In the genomic region with DNA sequence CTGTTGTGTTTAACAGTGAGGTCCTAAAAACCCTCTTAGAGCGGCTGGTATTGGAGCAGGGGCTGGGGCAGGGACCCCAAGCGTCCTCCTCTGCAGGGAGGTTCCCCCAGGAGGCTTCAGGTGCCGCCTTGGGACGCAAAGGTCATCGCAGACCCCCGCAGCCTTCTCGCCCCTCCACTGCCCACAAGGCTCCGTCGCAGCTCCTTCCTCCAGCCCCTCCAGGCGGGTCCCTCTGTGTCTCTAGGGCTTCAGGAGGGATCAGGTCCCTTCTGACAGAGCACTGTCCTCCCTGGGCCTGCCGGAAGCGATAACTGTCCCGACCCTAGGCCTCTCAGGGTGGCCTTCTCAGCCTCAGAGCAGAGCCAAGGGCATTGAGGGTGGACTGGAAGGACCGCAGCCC, we compare ENCODE assay signal across 1 cellular context.
TF ChIP-seq lines count a peak whose summit lies in the region.

No MANE protein-coding gene starts in this region.

TF ChIP-seq in GM23338, 12 proteins besides CTCF, POLR2A, EP300 and RAD21 (continued from another document):
- TF ChIP-seq, protein P1, sequence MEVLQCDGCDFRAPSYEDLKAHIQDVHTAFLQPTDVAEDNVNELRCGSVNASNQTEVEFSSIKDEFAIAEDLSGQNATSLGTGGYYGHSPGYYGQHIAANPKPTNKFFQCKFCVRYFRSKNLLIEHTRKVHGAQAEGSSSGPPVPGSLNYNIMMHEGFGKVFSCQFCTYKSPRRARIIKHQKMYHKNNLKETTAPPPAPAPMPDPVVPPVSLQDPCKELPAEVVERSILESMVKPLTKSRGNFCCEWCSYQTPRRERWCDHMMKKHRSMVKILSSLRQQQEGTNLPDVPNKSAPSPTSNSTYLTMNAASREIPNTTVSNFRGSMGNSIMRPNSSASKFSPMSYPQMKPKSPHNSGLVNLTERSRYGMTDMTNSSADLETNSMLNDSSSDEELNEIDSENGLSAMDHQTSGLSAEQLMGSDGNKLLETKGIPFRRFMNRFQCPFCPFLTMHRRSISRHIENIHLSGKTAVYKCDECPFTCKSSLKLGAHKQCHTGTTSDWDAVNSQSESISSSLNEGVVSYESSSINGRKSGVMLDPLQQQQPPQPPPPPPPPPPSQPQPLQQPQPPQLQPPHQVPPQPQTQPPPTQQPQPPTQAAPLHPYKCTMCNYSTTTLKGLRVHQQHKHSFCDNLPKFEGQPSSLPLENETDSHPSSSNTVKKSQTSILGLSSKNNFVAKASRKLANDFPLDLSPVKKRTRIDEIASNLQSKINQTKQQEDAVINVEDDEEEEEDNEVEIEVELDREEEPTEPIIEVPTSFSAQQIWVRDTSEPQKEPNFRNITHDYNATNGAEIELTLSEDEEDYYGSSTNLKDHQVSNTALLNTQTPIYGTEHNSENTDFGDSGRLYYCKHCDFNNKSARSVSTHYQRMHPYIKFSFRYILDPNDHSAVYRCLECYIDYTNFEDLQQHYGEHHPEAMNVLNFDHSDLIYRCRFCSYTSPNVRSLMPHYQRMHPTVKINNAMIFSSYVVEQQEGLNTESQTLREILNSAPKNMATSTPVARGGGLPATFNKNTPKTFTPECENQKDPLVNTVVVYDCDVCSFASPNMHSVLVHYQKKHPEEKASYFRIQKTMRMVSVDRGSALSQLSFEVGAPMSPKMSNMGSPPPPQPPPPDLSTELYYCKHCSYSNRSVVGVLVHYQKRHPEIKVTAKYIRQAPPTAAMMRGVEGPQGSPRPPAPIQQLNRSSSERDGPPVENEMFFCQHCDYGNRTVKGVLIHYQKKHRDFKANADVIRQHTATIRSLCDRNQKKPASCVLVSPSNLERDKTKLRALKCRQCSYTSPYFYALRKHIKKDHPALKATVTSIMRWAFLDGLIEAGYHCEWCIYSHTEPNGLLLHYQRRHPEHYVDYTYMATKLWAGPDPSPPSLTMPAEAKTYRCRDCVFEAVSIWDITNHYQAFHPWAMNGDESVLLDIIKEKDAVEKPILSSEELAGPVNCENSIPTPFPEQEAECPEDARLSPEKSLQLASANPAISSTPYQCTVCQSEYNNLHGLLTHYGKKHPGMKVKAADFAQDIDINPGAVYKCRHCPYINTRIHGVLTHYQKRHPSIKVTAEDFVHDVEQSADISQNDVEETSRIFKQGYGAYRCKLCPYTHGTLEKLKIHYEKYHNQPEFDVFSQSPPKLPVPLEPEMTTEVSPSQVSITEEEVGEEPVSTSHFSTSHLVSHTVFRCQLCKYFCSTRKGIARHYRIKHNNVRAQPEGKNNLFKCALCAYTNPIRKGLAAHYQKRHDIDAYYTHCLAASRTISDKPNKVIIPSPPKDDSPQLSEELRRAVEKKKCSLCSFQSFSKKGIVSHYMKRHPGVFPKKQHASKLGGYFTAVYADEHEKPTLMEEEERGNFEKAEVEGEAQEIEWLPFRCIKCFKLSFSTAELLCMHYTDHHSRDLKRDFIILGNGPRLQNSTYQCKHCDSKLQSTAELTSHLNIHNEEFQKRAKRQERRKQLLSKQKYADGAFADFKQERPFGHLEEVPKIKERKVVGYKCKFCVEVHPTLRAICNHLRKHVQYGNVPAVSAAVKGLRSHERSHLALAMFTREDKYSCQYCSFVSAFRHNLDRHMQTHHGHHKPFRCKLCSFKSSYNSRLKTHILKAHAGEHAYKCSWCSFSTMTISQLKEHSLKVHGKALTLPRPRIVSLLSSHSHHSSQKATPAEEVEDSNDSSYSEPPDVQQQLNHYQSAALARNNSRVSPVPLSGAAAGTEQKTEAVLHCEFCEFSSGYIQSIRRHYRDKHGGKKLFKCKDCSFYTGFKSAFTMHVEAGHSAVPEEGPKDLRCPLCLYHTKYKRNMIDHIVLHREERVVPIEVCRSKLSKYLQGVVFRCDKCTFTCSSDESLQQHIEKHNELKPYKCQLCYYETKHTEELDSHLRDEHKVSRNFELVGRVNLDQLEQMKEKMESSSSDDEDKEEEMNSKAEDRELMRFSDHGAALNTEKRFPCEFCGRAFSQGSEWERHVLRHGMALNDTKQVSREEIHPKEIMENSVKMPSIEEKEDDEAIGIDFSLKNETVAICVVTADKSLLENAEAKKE (CRISPR knock-in tag; IDR thresholded peaks at IDR 0.05), result no peak
